In genomic region chr19:397941-398706, GRCh38 we compare ENCODE assay signal across 1 cellular context.
TF ChIP-seq lines count a peak whose summit lies in the region.

No MANE protein-coding gene starts in this region.

TF ChIP-seq in GM23338, 12 proteins besides CTCF, POLR2A, EP300 and RAD21 (continued from another document):
- TF ChIP-seq ZNF462 (CRISPR knock-in tag; IDR thresholded peaks at IDR 0.05) (no peak), POLR2AphosphoS5 (IDR thresholded peaks at IDR 0.05; ENCODE audit: low read depth) (no peak)
